Comparison of ENCODE assay signal across 26 cellular contexts in the genomic region with DNA sequence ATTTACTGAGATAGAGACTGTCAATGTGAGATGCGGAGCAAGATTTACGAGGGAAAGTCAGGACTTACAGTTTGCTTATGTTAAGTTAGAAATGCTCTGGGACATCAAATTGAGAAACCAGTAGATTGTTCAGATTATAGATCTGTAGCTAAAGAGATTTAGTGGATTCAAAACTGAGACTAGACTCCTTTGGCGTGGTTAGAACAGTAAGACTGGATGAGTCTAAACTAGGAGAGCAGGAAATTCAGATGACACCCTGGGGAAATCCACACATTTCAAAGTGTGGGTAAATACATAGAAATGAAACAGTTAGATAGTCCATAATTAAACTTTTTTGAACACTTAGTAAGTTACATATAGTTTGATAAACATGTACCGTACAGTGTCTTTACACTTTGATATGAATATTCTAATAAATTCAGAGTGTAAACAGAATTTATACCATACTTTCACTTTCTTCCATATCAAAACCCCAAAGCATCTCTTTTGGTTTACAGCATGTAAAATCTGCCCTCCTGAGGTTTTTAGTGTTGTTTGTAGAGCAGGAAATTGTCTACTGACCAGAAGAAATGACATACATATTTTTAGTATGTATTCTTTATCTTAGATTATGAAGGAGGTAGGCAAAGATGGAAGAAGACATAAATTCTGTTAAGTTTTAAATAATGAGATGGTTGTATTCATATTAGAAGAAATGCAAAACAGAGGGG.
"Had no signal": no experiment of that assay in that cellular context is flagged by ENCODE, and none has a peak within 500 bp of the region (broad histone marks: within the 10 kb centered on the region; RNA-seq: fewer than 3 reads in every experiment).

No MANE protein-coding gene starts in this region.

- H3K27me3 ChIP-seq: spleen had no signal

- H3K9ac ChIP-seq: parathyroid adenoma had no signal

- H3K4me3 ChIP-seq: heart left ventricle, psoas muscle, spleen, thoracic aorta had no signal

- H3K4me1 ChIP-seq: foreskin keratinocyte, heart left ventricle, parathyroid adenoma, psoas muscle, spleen had no signal

- H3K4me3 Mint-ChIP-seq: activated CD4-positive, alpha-beta T cell treated with anti-CD3 and anti-CD28 coated beads, Interleukin-2, amount 10 ng/mL, durations not matched to agents 7 days and 5 days; activated CD8-positive, alpha-beta memory T cell treated with anti-CD3 and anti-CD28 coated beads, Interleukin-2, amount 10 ng/mL, durations not matched to agents 7 days and 5 days; activated CD8-positive, alpha-beta T cell treated with anti-CD3 and anti-CD28 coated beads, Interleukin-2, amount 10 ng/mL, durations not matched to agents 7 days and 5 days; activated naive CD4-positive, alpha-beta T cell treated with anti-CD3 and anti-CD28 coated beads, Interleukin-2, amount 10 ng/mL, durations not matched to agents 7 days and 5 days; dendritic cell treated with granulocyte-macrophage colony-stimulating factor and Interleukin-4, amounts not matched to agents 40 ng/mL and 50 ng/mL, for 4 days; endodermal cell; memory B cell; naive thymus-derived CD4-positive, alpha-beta T cell had no signal

- H3K36me3 ChIP-seq: heart left ventricle, spleen, thoracic aorta had no signal

- H3K9me3 ChIP-seq: heart left ventricle, psoas muscle, spleen, thoracic aorta had no signal

- H3K27ac ChIP-seq: foreskin keratinocyte, heart left ventricle, parathyroid adenoma, psoas muscle, spleen, thoracic aorta, VCaP had no signal

- H3K79me2 ChIP-seq: parathyroid adenoma had no signal

- H3K27me3 Mint-ChIP-seq: activated naive CD4-positive, alpha-beta T cell treated with anti-CD3 and anti-CD28 coated beads, Interleukin-2, amount 10 ng/mL, durations not matched to agents 7 days and 5 days; dendritic cell treated with granulocyte-macrophage colony-stimulating factor and Interleukin-4, amounts not matched to agents 40 ng/mL and 50 ng/mL, for 4 days had no signal

- H3K36me3 Mint-ChIP-seq: activated CD8-positive, alpha-beta memory T cell treated with anti-CD3 and anti-CD28 coated beads, Interleukin-2, amount 10 ng/mL, durations not matched to agents 7 days and 5 days; activated naive CD4-positive, alpha-beta T cell treated with anti-CD3 and anti-CD28 coated beads, Interleukin-2, amount 10 ng/mL, durations not matched to agents 7 days and 5 days; memory B cell; naive thymus-derived CD4-positive, alpha-beta T cell had no signal

- H3K9me3 Mint-ChIP-seq: activated CD4-positive, alpha-beta T cell treated with anti-CD3 and anti-CD28 coated beads, Interleukin-2, amount 10 ng/mL, durations not matched to agents 7 days and 5 days; activated naive CD4-positive, alpha-beta T cell treated with anti-CD3 and anti-CD28 coated beads, Interleukin-2, amount 10 ng/mL, durations not matched to agents 7 days and 5 days; dendritic cell treated with granulocyte-macrophage colony-stimulating factor and Interleukin-4, amounts not matched to agents 40 ng/mL and 50 ng/mL, for 4 days; endodermal cell; memory B cell had no signal

- H3K27ac Mint-ChIP-seq: activated CD4-positive, alpha-beta T cell treated with anti-CD3 and anti-CD28 coated beads, Interleukin-2, amount 10 ng/mL, durations not matched to agents 7 days and 5 days; activated CD8-positive, alpha-beta memory T cell treated with anti-CD3 and anti-CD28 coated beads, Interleukin-2, amount 10 ng/mL, durations not matched to agents 7 days and 5 days; activated CD8-positive, alpha-beta T cell treated with anti-CD3 and anti-CD28 coated beads, Interleukin-2, amount 10 ng/mL, durations not matched to agents 7 days and 5 days; activated naive CD4-positive, alpha-beta T cell treated with anti-CD3 and anti-CD28 coated beads, Interleukin-2, amount 10 ng/mL, durations not matched to agents 7 days and 5 days; dendritic cell treated with granulocyte-macrophage colony-stimulating factor and Interleukin-4, amounts not matched to agents 40 ng/mL and 50 ng/mL, for 4 days; endodermal cell; memory B cell; naive thymus-derived CD4-positive, alpha-beta T cell had no signal

- H3K4me1 Mint-ChIP-seq: endodermal cell had no signal

- ATAC-seq: activated CD4-positive, CD25-positive, alpha-beta regulatory T cell treated with anti-CD3 and anti-CD28 coated beads, Interleukin-2, amount 50 U/mL, for 24 hours; activated CD8-positive, alpha-beta memory T cell treated with anti-CD3 and anti-CD28 coated beads, Interleukin-2, amount 10 ng/mL, durations not matched to agents 7 days and 5 days; activated CD8-positive, alpha-beta T cell treated with anti-CD3 and anti-CD28 coated beads, Interleukin-2, amount 10 ng/mL, durations not matched to agents 7 days and 5 days; esophagus mucosa; foreskin keratinocyte; heart left ventricle; naive thymus-derived CD4-positive, alpha-beta T cell; psoas muscle; right cardiac atrium had no signal

- H2AFZ ChIP-seq: parathyroid adenoma had no signal

- DNase-seq: activated CD4-positive, alpha-beta T cell treated with anti-CD3 and anti-CD28 coated beads, Interleukin-2, amount 10 ng/mL, durations not matched to agents 7 days and 5 days; activated CD8-positive, alpha-beta memory T cell treated with anti-CD3 and anti-CD28 coated beads, Interleukin-2, amount 10 ng/mL, durations not matched to agents 7 days and 5 days; activated CD8-positive, alpha-beta T cell treated with anti-CD3 and anti-CD28 coated beads, Interleukin-2, amount 10 ng/mL, durations not matched to agents 7 days and 5 days; activated effector memory CD4-positive, alpha-beta T cell treated with anti-CD3 and anti-CD28 coated beads, Interleukin-2, amount 50 U/mL, for 16 hours; activated naive CD4-positive, alpha-beta T cell treated with anti-CD3 and anti-CD28 coated beads, Interleukin-2, amount 10 ng/mL, durations not matched to agents 7 days and 5 days; amygdala; caudate nucleus; endodermal cell; foreskin keratinocyte; heart left ventricle; hypothalamus; midbrain; naive thymus-derived CD4-positive, alpha-beta T cell; psoas muscle; right cardiac atrium; spleen; stimulated activated naive CD4-positive, alpha-beta T cell; T-helper 1 cell; trophoblast cell had no signal
